17 cellular contexts compared by ENCODE assay signal in genomic region chr9:134358968-134359319, GRCh38. TPM values are rescaled to one million over a fixed set of nuclear protein-coding genes. Genes with fewer than 3 reads are reported as not detected.
DNase-seq lines count a peak whose midpoint lies in the region; ATAC-seq, FAIRE-seq and TF ChIP-seq lines count a peak whose summit lies in the region.
"Had no signal": no experiment of that assay in that cellular context is flagged by ENCODE, and none has a peak within 500 bp of the region (broad histone marks: within the 10 kb centered on the region; RNA-seq: fewer than 3 reads in every experiment).

No MANE protein-coding gene starts in this region.

- peak overlapping the region; percentile 62 for H3K27ac Mint-ChIP-seq in astrocyte (ENCODE audit: unreplicated experiment)
- peak overlapping the region; percentile 30 for H3K27ac Mint-ChIP-seq in mesothelial cell of epicardium
- H3K27ac Mint-ChIP-seq: activated naive CD8-positive, alpha-beta T cell treated with anti-CD3 and anti-CD28 coated beads, Interleukin-2, amount 50 U/mL, for 24 hours; activated T-helper 17 cell treated with anti-CD3 and anti-CD28 coated beads, Interleukin-2, amount 50 U/mL, for 72 hours had no signal

- H3K36me3 Mint-ChIP-seq in astrocyte (ENCODE audit: low read depth, unreplicated experiment) (peaks cover 2% of the 10 kb centered on the region), mesothelial cell of epicardium (no peaks in the 10 kb centered on the region)

- no peaks in the 10 kb centered on the region for H3K27me3 Mint-ChIP-seq in astrocyte (ENCODE audit: low read depth, unreplicated experiment)
- no peaks in the 10 kb centered on the region for H3K27me3 Mint-ChIP-seq in mesothelial cell of epicardium (ENCODE audit: low read depth)
- H3K27me3 Mint-ChIP-seq: activated naive CD8-positive, alpha-beta T cell treated with anti-CD3 and anti-CD28 coated beads, Interleukin-2, amount 50 U/mL, for 24 hours; activated T-helper 17 cell treated with anti-CD3 and anti-CD28 coated beads, Interleukin-2, amount 50 U/mL, for 72 hours had no signal

- in situ Hi-C loops in GM23248 (cut with MboI), result no loop called here

- H3K4me3 ChIP-seq in GM23248 (no peak overlapping the region), astrocyte (ENCODE audit: insufficient read depth, low read depth, low read length) (no peak overlapping the region), subcutaneous abdominal adipose tissue (ENCODE audit: low read depth in 1 of 5, low read length in 5 of 5) (no peak overlapping the region)
- H3K4me3 ChIP-seq: K562, lower lobe of right lung had no signal

- 0 out of 2 replicates have a peak overlapping the region, but pooled peaks have one; percentile 11 for H3K9ac ChIP-seq in GM23248
- H3K9ac ChIP-seq in astrocyte (ENCODE audit: low read length), result no peak overlapping the region
- peak overlapping the region in 2 of 5 donors; percentile 6 to 69 for H3K9ac ChIP-seq in subcutaneous abdominal adipose tissue (ENCODE audit: low read length in 5 of 5)

- peaks cover 10% of the 10 kb centered on the region for H3K4me1 ChIP-seq in GM23248 (ENCODE audit: insufficient read depth)
- peaks cover 11% of the 10 kb centered on the region for H3K4me1 ChIP-seq in astrocyte (ENCODE audit: insufficient read depth, low read length)
- H3K4me1 ChIP-seq in subcutaneous abdominal adipose tissue (ENCODE audit: control insufficient read depth in 5 of 5, insufficient read depth in 5 of 5, low read length in 5 of 5), result peaks cover under 1 to 98% (median 87%) of the 10 kb centered on the region in 5 donors

- H3K4me3 Mint-ChIP-seq in astrocyte (ENCODE audit: unreplicated experiment), result no peak overlapping the region
- H3K4me3 Mint-ChIP-seq in mesothelial cell of epicardium, result no peak overlapping the region
- H3K4me3 Mint-ChIP-seq: activated naive CD8-positive, alpha-beta T cell treated with anti-CD3 and anti-CD28 coated beads, Interleukin-2, amount 50 U/mL, for 24 hours; activated T-helper 17 cell treated with anti-CD3 and anti-CD28 coated beads, Interleukin-2, amount 50 U/mL, for 72 hours had no signal

- no peaks in the 10 kb centered on the region for H3K9me3 Mint-ChIP-seq in astrocyte (ENCODE audit: unreplicated experiment)
- H3K9me3 Mint-ChIP-seq in mesothelial cell of epicardium, result no peaks in the 10 kb centered on the region
- H3K9me3 Mint-ChIP-seq: activated naive CD8-positive, alpha-beta T cell treated with anti-CD3 and anti-CD28 coated beads, Interleukin-2, amount 50 U/mL, for 24 hours; activated T-helper 17 cell treated with anti-CD3 and anti-CD28 coated beads, Interleukin-2, amount 50 U/mL, for 72 hours had no signal

- H4K20me1 ChIP-seq in GM23248 (ENCODE audit: insufficient read depth) (0 out of 2 replicates have a peak, but pooled peaks cover 7% of the 10 kb centered on the region), astrocyte (ENCODE audit: insufficient read depth, low read length) (peaks cover 99% of the 10 kb centered on the region)

- no peak for TF ChIP-seq CTCF in astrocyte (IDR thresholded peaks at IDR 0.05; ENCODE audit: insufficient read depth, low read depth, low read length)
- TF ChIP-seq CTCF in mesothelial cell of epicardium (IDR thresholded peaks at IDR 0.05; ENCODE audit: unreplicated experiment), result no peak

- H3K36me3 ChIP-seq in GM23248 (ENCODE audit: low read depth) (no peaks in the 10 kb centered on the region), astrocyte (ENCODE audit: insufficient read depth, low read length) (no peaks in the 10 kb centered on the region), subcutaneous abdominal adipose tissue (ENCODE audit: control insufficient read depth in 5 of 5, insufficient read depth in 5 of 5, low read length in 5 of 5) (no peaks in the 10 kb centered on the region)
- H3K36me3 ChIP-seq: lower lobe of right lung had no signal

- no peaks in the 10 kb centered on the region for H3F3A ChIP-seq in GM23248 (ENCODE audit: insufficient read depth)

- no peak overlapping the region for H3K4me2 ChIP-seq in GM23248 (ENCODE audit: unreplicated experiment)
- H3K4me2 ChIP-seq in astrocyte (ENCODE audit: low read length), result no peak overlapping the region

- H3K27ac ChIP-seq in GM23248 (no peak overlapping the region), astrocyte (ENCODE audit: low read depth, low read length) (no peak overlapping the region), subcutaneous abdominal adipose tissue (ENCODE audit: low read depth, low read length) (peak overlapping the region; percentile 60)
- H3K27ac ChIP-seq: lower lobe of right lung had no signal

- DNase-seq in GM23248 (no peak), astrocyte (ENCODE audit: low read depth) (no peak), mesothelial cell of epicardium (ENCODE audit: low spot score in 2 of 2, unreplicated experiment in 2 of 2) (no peak), NOMO-1 (lab: John Stamatoyannopoulos, UW; ENCODE audit: unreplicated experiment in 2 of 2) (no peak)
- DNase-seq in activated CD8-positive, alpha-beta memory T cell treated with anti-CD3 and anti-CD28 coated beads for 24 hours, result no peak
- DNase-seq: activated CD4-positive, CD25-positive, alpha-beta regulatory T cell; activated naive CD8-positive, alpha-beta T cell treated with anti-CD3 and anti-CD28 coated beads, Interleukin-2, amount 50 U/mL, for 24 hours; NCI-H187 treated with DMSO at 0.1 percent for 48 hours; NCI-H226; stimulated activated CD4-positive, alpha-beta T cell treated with anti-CD3 and anti-CD28 coated beads, Interleukin-2, amount 100 ng/mL, for 24 hours; T-helper 9 cell had no signal

- no peaks in the 10 kb centered on the region for H3K9me3 ChIP-seq in GM23248 (ENCODE audit: low read depth)
- no peaks in the 10 kb centered on the region for H3K9me3 ChIP-seq in astrocyte (ENCODE audit: insufficient read depth, low read depth, low read length)
- no peaks in the 10 kb centered on the region for H3K9me3 ChIP-seq in subcutaneous abdominal adipose tissue (ENCODE audit: control insufficient read depth in 5 of 5, low read length in 5 of 5)
- H3K9me3 ChIP-seq: lower lobe of right lung had no signal

- no peaks in the 10 kb centered on the region for H3K27me3 ChIP-seq in GM23248 (replicated peaks; ENCODE audit: insufficient read depth)
- H3K27me3 ChIP-seq in astrocyte (ENCODE audit: insufficient read depth, low read length), result no peaks in the 10 kb centered on the region
- H3K27me3 ChIP-seq in subcutaneous abdominal adipose tissue (ENCODE audit: control insufficient read depth in 5 of 5, insufficient read depth in 4 of 5, low read length in 5 of 5), result no peaks in the 10 kb centered on the region

- 74 to 78% methylated on average over 8 of the region's 8 CpGs for WGBS in GM23248 (ENCODE audit: low coverage in 1 of 2, low lambda C conversion rate in 2 of 2, missing lambda C conversion rate in 2 of 2), 2 experiments

- H3K79me2 ChIP-seq in GM23248 (ENCODE audit: insufficient read depth) (peaks cover 98% of the 10 kb centered on the region), astrocyte (ENCODE audit: insufficient read depth, low read length) (peaks cover 82% of the 10 kb centered on the region)

- H3K9me2 ChIP-seq in GM23248 (ENCODE audit: insufficient read depth), result no peaks in the 10 kb centered on the region

- peaks cover 5% of the 10 kb centered on the region for H3K4me1 Mint-ChIP-seq in astrocyte (ENCODE audit: low read depth, unreplicated experiment)
- H3K4me1 Mint-ChIP-seq in mesothelial cell of epicardium, result peaks cover 34% of the 10 kb centered on the region
- H3K4me1 Mint-ChIP-seq: activated naive CD8-positive, alpha-beta T cell treated with anti-CD3 and anti-CD28 coated beads, Interleukin-2, amount 50 U/mL, for 24 hours; activated T-helper 17 cell treated with anti-CD3 and anti-CD28 coated beads, Interleukin-2, amount 50 U/mL, for 72 hours had no signal

- ATAC-seq in GM21576 (IDR thresholded peaks at IDR 0.05; ENCODE audit: unreplicated experiment), result no peak
- ATAC-seq in GM18907 (IDR thresholded peaks at IDR 0.05; ENCODE audit: unreplicated experiment), result no peak
- ATAC-seq: activated naive CD8-positive, alpha-beta T cell treated with anti-CD3 and anti-CD28 coated beads, Interleukin-2, amount 50 U/mL, for 24 hours; activated T-helper 17 cell treated with anti-CD3 and anti-CD28 coated beads, Interleukin-2, amount 50 U/mL, for 72 hours; K562 had no signal

- H2AFZ ChIP-seq in GM23248 (no peak overlapping the region), astrocyte (ENCODE audit: low read depth, low read length) (no peak overlapping the region)

- no peak for FAIRE-seq in astrocyte (lab: Jason Lieb, UNC)
- FAIRE-seq: K562 had no signal

RNA-seq across cellular contexts. Expression of gene RXRA, which starts 32.7 kb away (rescaled TPM):
- total RNA-seq in GM23248 (2014; rRNA removed; shearing (Covaris generic)), result 26.1 and 34.8 TPM in 2 replicates
- polyA plus RNA-seq in GM23248 (2016; fragmentation: Nextera tagmentation; extraction: Ambion mirVana), result 3.5 and 3.9 TPM in 2 replicates
- total RNA-seq in astrocyte (33.4 and 33.7 TPM in 2 replicates), mesothelial cell of epicardium (43.7 to 46.0 TPM (median 45.0 TPM) in 3 replicates)
